1 cellular context compared by ENCODE assay signal in the genomic region with DNA sequence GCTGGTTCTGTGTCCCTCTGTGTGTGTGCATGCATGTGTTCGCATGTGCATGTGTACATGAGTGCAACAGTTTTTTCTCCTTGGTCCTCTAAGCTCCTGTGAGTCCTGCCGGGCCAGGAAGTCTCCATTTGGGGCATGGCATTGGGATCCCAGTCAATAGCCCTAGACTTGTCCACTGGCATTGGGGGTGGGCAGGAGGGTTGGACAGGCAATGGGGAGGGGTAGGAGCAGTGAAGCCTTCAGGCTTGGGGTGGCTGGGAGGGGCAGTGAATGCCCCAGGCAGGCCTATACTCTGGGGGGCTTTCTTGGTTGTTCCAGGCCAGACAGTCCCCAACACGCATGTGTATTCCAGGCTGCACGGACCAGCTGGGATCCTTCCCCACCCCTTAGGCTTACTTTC.
TF ChIP-seq lines count a peak whose summit lies in the region.

No MANE protein-coding gene starts in this region.

TF ChIP-seq in HepG2, 621 proteins besides CTCF, POLR2A, EP300 and RAD21 (continued from another document):
- TF ChIP-seq ZC3H4 (CRISPR knock-in tag; IDR thresholded peaks at IDR 0.05; ENCODE audit: borderline replicate concordance) (no peak), ZSCAN31 (CRISPR knock-in tag; IDR thresholded peaks at IDR 0.05; ENCODE audit: low read depth) (no peak)
